ENCODE assay signal across 19 cellular contexts in genomic region chr10:35784751-35785150, GRCh38.
DNase-seq lines count a peak whose midpoint lies in the region; ATAC-seq and TF ChIP-seq lines count a peak whose summit lies in the region.
"Had no signal": no experiment of that assay in that cellular context is flagged by ENCODE, and none has a peak within 500 bp of the region (broad histone marks: within the 10 kb centered on the region; RNA-seq: fewer than 3 reads in every experiment).

No MANE protein-coding gene starts in this region.

- H3K4me1 ChIP-seq in RWPE2 (ENCODE audit: insufficient read depth, poor library complexity, severe bottlenecking), result peaks cover 14% of the 10 kb centered on the region
- peaks cover 3% of the 10 kb centered on the region for H3K4me1 ChIP-seq in endodermal cell (ENCODE audit: control insufficient read depth, insufficient read depth, low read length)
- H3K4me1 ChIP-seq: BLaER1 had no signal

- H3K4me1 Mint-ChIP-seq in endodermal cell (peaks cover 13% of the 10 kb centered on the region), nephron (peaks cover 20% of the 10 kb centered on the region)
- H3K4me1 Mint-ChIP-seq: CD4-positive, alpha-beta memory T cell had no signal

- peaks cover 3% of the 10 kb centered on the region for H3K36me3 Mint-ChIP-seq in endodermal cell (ENCODE audit: low read depth)
- H3K36me3 Mint-ChIP-seq in nephron (ENCODE audit: low read depth), result no peaks in the 10 kb centered on the region
- H3K36me3 Mint-ChIP-seq: CD4-positive, alpha-beta memory T cell had no signal

- H3K9me3 Mint-ChIP-seq in endodermal cell (peaks cover 34% of the 10 kb centered on the region), nephron (peaks cover 24% of the 10 kb centered on the region)

- H3K9me3 ChIP-seq in RWPE2 (ENCODE audit: severe bottlenecking) (peaks cover 3% of the 10 kb centered on the region), endodermal cell (ENCODE audit: control insufficient read depth, low read length) (peaks cover 27% of the 10 kb centered on the region)

- H3K4me3 Mint-ChIP-seq in endodermal cell (no peak overlapping the region), nephron (no peak overlapping the region)
- H3K4me3 Mint-ChIP-seq: CD4-positive, alpha-beta memory T cell had no signal

- H3K27me3 ChIP-seq in RWPE2 (ENCODE audit: insufficient read depth, poor library complexity, severe bottlenecking), result no peaks in the 10 kb centered on the region
- H3K27me3 ChIP-seq in endodermal cell (ENCODE audit: control insufficient read depth, insufficient read depth, low read length, poor library complexity, severe bottlenecking), result no peaks in the 10 kb centered on the region
- H3K27me3 ChIP-seq: BLaER1 had no signal

- H3K36me3 ChIP-seq in RWPE2 (ENCODE audit: low read depth), result no peaks in the 10 kb centered on the region
- no peaks in the 10 kb centered on the region for H3K36me3 ChIP-seq in endodermal cell (ENCODE audit: control insufficient read depth, insufficient read depth, low read length)
- H3K36me3 ChIP-seq: BLaER1 had no signal

- H3K4me3 ChIP-seq in RWPE2 (ENCODE audit: severe bottlenecking) (no peak overlapping the region), endodermal cell (ENCODE audit: low read length) (no peak overlapping the region)
- H3K4me3 ChIP-seq: BLaER1 had no signal

- TF ChIP-seq CTCF in RWPE2 (IDR thresholded peaks at IDR 0.05; ENCODE audit: poor library complexity, severe bottlenecking) (no peak), endodermal cell (conservative IDR thresholded peaks at IDR 0.05) (no peak), nephron (IDR thresholded peaks at IDR 0.05; ENCODE audit: unreplicated experiment in 3 of 3) (no peak)

- H3K27me3 Mint-ChIP-seq in endodermal cell (ENCODE audit: insufficient read depth) (peaks cover 2% of the 10 kb centered on the region), nephron (ENCODE audit: low read depth) (no peaks in the 10 kb centered on the region)

- peak overlapping the region; percentile 93 for H3K27ac ChIP-seq in RWPE2 (ENCODE audit: poor library complexity, severe bottlenecking)
- H3K27ac ChIP-seq in endodermal cell (ENCODE audit: low read depth, low read length), result peak overlapping the region; percentile 57
- H3K27ac ChIP-seq: BLaER1, HL-60, RWPE1 had no signal

- WGBS in endodermal cell (ENCODE audit: insufficient coverage in 1 of 2, insufficient read length in 1 of 2), 2 experiments, result 75 to 83% methylated on average over 3 to 5 of the region's 5 CpGs

- DNase-seq in COLO829 (ENCODE audit: low spot score) (peak; percentile 7), RWPE2 (ENCODE audit: low spot score) (no peak), endodermal cell (no peak), NCI-H1930 (lab: John Stamatoyannopoulos, UW) (no peak)
- DNase-seq in stimulated activated CD4-positive, alpha-beta T cell treated with anti-CD3 and anti-CD28 coated beads, Interleukin-4, amount 100 ng/mL, for 24 hours, result no peak
- DNase-seq: CD4-positive, alpha-beta memory T cell; IMR-90; NCI-H1092; NCI-H1436 treated with DMSO at 0.1 percent for 48 hours; NCI-H2081; NCI-H2171 treated with DMSO at 0.1 percent for 48 hours; NCI-H446; NCI-H526 treated with DMSO at 0.1 percent for 48 hours had no signal

- no peak overlapping the region for H3K9ac ChIP-seq in endodermal cell (ENCODE audit: extremely low read depth, low read length, poor library complexity, severe bottlenecking)
- H3K9ac ChIP-seq: BLaER1 had no signal

- H3K27ac Mint-ChIP-seq in endodermal cell (no peak overlapping the region), nephron (peak overlapping the region in 2 of 3 experiments; percentile 32 to 72)
- H3K27ac Mint-ChIP-seq: CD4-positive, alpha-beta memory T cell had no signal

- no peak for ATAC-seq in RWPE2 (ENCODE audit: low read depth)
- no peak for ATAC-seq in HG02840 (IDR thresholded peaks at IDR 0.05; ENCODE audit: low FRiP score, unreplicated experiment)
- ATAC-seq in GM21360 (IDR thresholded peaks at IDR 0.05; ENCODE audit: unreplicated experiment), result no peak
